Comparison of ENCODE assay signal across 8 cellular contexts in the genomic region with DNA sequence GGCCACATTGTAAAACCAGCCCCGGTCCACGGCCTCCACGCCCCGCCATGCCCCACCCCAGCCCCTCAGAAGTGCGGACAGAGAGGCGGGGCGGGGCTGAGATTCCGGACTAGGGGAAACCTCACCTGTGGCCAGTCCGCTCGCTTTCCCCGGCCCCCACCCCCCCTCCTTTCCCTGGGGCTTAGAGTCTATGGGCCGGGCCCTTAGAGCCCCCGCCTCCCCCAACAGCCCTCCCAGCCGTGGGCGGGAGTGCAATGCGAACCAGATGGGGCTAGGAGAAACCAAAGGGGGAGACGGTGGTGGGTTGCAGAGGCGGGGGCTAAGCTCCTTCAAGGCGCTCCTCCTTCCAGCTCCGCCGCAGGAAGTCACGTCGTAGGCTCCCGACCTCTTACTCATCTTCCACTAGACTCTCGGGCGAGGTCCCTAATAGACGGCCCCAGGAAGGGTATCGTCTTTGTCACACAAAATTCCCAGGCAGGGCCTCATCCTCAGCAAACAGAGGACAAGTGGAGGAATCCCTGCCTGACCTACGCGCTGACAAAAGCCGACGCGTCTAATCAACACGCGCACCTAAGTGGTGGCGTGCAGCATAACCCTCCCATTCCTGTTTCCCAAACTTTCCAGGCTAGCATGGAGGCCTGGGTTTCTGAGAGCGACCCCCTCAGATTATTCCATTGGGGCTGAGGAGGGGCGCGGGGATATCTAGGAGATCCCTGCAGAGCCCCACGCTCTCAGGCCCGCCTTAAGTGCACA. TPM values are rescaled to one million over a fixed set of nuclear protein-coding genes. Genes with fewer than 3 reads are reported as not detected.
DNase-seq lines count a peak whose midpoint lies in the region; ATAC-seq and TF ChIP-seq lines count a peak whose summit lies in the region.

No MANE protein-coding gene starts in this region.

- no peak for TF ChIP-seq POLR2A in gastrocnemius medialis (IDR thresholded peaks at IDR 0.05)

- intact Hi-C loops in gastrocnemius medialis (cut with DNase I; ENCODE audit: low total_unique reads), result loop anchor here (1.0 to 10.0 kb wide), 7 partner anchors 9 to 1363 kb away; a partner anchor contains a TSS

- H3K4me1 ChIP-seq in ES-I3 (ENCODE audit: insufficient read depth, low read length) (peaks cover 7% of the 10 kb centered on the region; the same call in 1 of the 2 replicates), gastrocnemius medialis (peaks cover 0 to 23% of the 10 kb centered on the region in 2 donors)

- H3K27ac Mint-ChIP-seq in T-helper 17 cell, result peak overlapping the region; percentile 94

- H3K27me3 ChIP-seq in gastrocnemius medialis, result no peaks in the 10 kb centered on the region

- H3K27ac ChIP-seq in gastrocnemius medialis, result peak overlapping the region; percentile 94 to 97 (median 94)

- ATAC-seq in GM21825 (IDR thresholded peaks at IDR 0.05; ENCODE audit: unreplicated experiment) (peak; percentile 29), T-helper 17 cell (peak; percentile 19), gastrocnemius medialis (peak; percentile 47 to 48)

- no peaks in the 10 kb centered on the region for H3K36me3 ChIP-seq in ES-I3 (ENCODE audit: insufficient read depth, low read length)
- H3K36me3 ChIP-seq in gastrocnemius medialis, result peaks cover 0 to 8% of the 10 kb centered on the region in 2 donors

- no peaks in the 10 kb centered on the region for H3K9me3 ChIP-seq in ES-I3 (ENCODE audit: control insufficient read depth, insufficient read depth, low read length)
- no peaks in the 10 kb centered on the region for H3K9me3 ChIP-seq in T-helper 17 cell (ENCODE audit: control insufficient read depth, low read length, poor library complexity, severe bottlenecking)
- no peaks in the 10 kb centered on the region for H3K9me3 ChIP-seq in gastrocnemius medialis

- H3K4me1 Mint-ChIP-seq in T-helper 17 cell, result peaks cover 46% of the 10 kb centered on the region

- H3K9ac ChIP-seq in ES-I3 (ENCODE audit: low read depth, low read length), result peak overlapping the region; percentile 95

- in situ Hi-C loops in gastrocnemius medialis (cut with MboI; ENCODE audit: low sequenced_read_pairs in 4 of 4), result no loop called here

- peak overlapping the region; percentile 96 for H3K4me3 Mint-ChIP-seq in T-helper 17 cell

- no peaks in the 10 kb centered on the region for H3K36me3 Mint-ChIP-seq in T-helper 17 cell (ENCODE audit: low read depth)

- DNase-seq in Kasumi-1 (lab: John Stamatoyannopoulos, UW) (peak; percentile 87 to 91), T-helper 17 cell (peak in 2 of 3 donors; percentile 56 to 73), amygdala (lab: John Stamatoyannopoulos, UW) (peak in 30 of 56 donors; percentile 22 to 68 (median 46)), hepatic stellate cell (ENCODE audit: low spot score) (peak; percentile 81), gastrocnemius medialis (peak; percentile 63 to 81), NCI-H2107 treated with DMSO at 0.1 percent for 48 hours (lab: John Stamatoyannopoulos, UW; ENCODE audit: unreplicated experiment) (no peak)

- peak overlapping the region; percentile 83 to 87 (median 84) for H3K4me3 ChIP-seq in gastrocnemius medialis

- no peaks in the 10 kb centered on the region for H3K27me3 Mint-ChIP-seq in T-helper 17 cell

- TF ChIP-seq CTCF in gastrocnemius medialis (IDR thresholded peaks at IDR 0.05 in 4 of 5, conservative IDR thresholded peaks at IDR 0.05 in 1 of 5), result no peak

RNA-seq across cellular contexts. Expression of a gene that starts 1.0 kb away (rescaled TPM):
- total RNA-seq in T-helper 17 cell, result 1 to 10 TPM; 4.0 to 5.0 TPM
- total RNA-seq in gastrocnemius medialis, result 1 to 10 TPM; 4.8 to 9.5 (median 5.5) TPM

RNA-seq across cellular contexts. Expression of a gene that starts 9.3 kb away (rescaled TPM):
- total RNA-seq in T-helper 17 cell (10 to 100 TPM; 12.2 to 14.1 TPM), gastrocnemius medialis (1 to 10 TPM; 1.2 to 6.7 (median 1.9) TPM)

RNA-seq across cellular contexts. Expression of a gene that starts 23.3 kb away (rescaled TPM):
- total RNA-seq in T-helper 17 cell (100 to 1,000 TPM; 205 to 253 TPM), gastrocnemius medialis (10 to 100 TPM; 12.5 to 17.4 (median 14.4) TPM)

RNA-seq across cellular contexts. Expression of a gene that starts 37.9 kb away (rescaled TPM):
- total RNA-seq in T-helper 17 cell, result under 1 TPM in 1 of 2 donors, not detected in 1; 0.70 TPM
- 1 to 10 TPM in 1 of 4 donors, under 1 TPM in 1, not detected in 2; 0.56 to 1.2 TPM for total RNA-seq in gastrocnemius medialis

RNA-seq across cellular contexts. Expression of a gene that starts 40.4 kb away (rescaled TPM):
- total RNA-seq in T-helper 17 cell (10 to 100 TPM in 1 of 2 donors, 1 to 10 TPM in 1; 3.8 to 11.6 TPM), gastrocnemius medialis (10 to 100 TPM; 26.1 to 53.5 (median 49.8) TPM)

Comparison
In these comparisons a context has a peak if more than half of its experiments do, and no peak if none do; other contexts are left out.
1. RNA of a gene that starts 23.3 kb away (total RNA-seq): 205 to 253 TPM in T-helper 17 cell; 12.5 to 17.4 TPM in gastrocnemius medialis; every median in the first group is over 10 times any median in the second.
2. Peak in every context shown above with its lines, with median percentiles within 50 percentile points of each other: ATAC-seq.